Comparison of ENCODE assay signal across 7 cellular contexts in the genomic region with DNA sequence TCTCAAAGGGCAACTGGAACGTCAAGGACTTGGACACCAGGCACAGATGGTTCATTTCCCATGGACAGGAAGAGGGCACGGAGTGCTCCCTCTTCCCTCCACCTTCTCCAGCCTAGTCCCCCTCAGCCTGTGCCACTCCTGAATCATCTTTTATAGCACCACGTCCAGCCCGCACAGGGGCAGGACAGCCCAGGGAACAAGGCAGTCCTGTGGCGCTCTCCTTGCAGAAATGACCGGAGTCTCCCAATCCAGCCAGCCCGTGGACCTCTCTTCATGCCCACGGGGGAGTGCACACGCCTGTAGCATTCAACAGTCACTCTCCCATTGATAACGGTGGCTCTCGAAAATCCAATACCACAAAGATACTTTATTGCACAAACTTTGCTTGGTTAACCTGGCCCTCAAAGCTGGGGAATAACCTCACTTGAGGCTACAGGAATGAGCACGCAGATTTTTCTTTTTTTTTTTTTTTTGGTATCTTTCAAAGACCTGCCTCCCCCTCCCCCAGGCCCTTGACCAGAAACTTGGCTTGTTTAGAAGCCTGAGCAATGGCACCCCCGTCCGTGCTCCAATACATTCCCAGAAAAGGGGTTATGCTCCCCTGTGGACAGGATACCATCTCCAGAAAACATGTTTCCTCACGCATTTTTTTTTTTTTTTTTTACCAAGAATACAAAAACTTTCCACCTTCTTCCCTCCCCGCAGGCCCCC. TPM values are rescaled to one million over a fixed set of nuclear protein-coding genes. Genes with fewer than 3 reads are reported as not detected.
DNase-seq lines count a peak whose midpoint lies in the region; ATAC-seq, FAIRE-seq and TF ChIP-seq lines count a peak whose summit lies in the region.

No MANE protein-coding gene starts in this region.

- no peak overlapping the region for H2AK5ac ChIP-seq in IMR-90 (ENCODE audit: low read depth, low read length)

- no peaks in the 10 kb centered on the region for H3K36me3 ChIP-seq in IMR-90 (ENCODE audit: control insufficient read depth, insufficient read depth, low read length)
- H3K36me3 ChIP-seq in kidney (ENCODE audit: control insufficient read depth in 1 of 2, insufficient read depth in 2 of 2, low read length in 2 of 2) = no peaks in the 10 kb centered on the region

- H3K4me1 ChIP-seq in IMR-90 (ENCODE audit: control insufficient read depth, insufficient read depth, low read length) = 0 out of 2 replicates have a peak, but pooled peaks cover 2% of the 10 kb centered on the region
- peaks cover 0 to 3% of the 10 kb centered on the region in 2 donors for H3K4me1 ChIP-seq in kidney (ENCODE audit: control insufficient read depth in 1 of 2, insufficient read depth in 1 of 2, low read depth in 1 of 2, low read length in 2 of 2)

- H3K23ac ChIP-seq in IMR-90 (ENCODE audit: low read depth, low read length) = no peak overlapping the region

- FAIRE-seq in kidney (lab: Jason Lieb, UNC) = no peak

- H2BK5ac ChIP-seq in IMR-90 (ENCODE audit: low read depth, low read length, poor library complexity, severe bottlenecking) = no peak overlapping the region

- peak overlapping the region; percentile 31 for H3K27ac Mint-ChIP-seq in stimulated activated naive B cell treated with anti-CD40 and anti-IgM and Interleukin-4, amounts not matched to agents 10 μg/mL and 1 μg/mL and 100 μg/mL, for 72 hours

- dilution Hi-C loops in IMR-90 (cut with HindIII; ENCODE audit: low sequenced_read_pairs, unreplicated experiment) = no loop called here

- intact Hi-C loops in IMR-90 (cut with micrococcal nuclease) = no loop called here
- intact Hi-C loops in kidney (cut with DNase I) = no loop called here

- ATAC-seq in IMR-90 (ENCODE audit: low read depth) (no peak), GM21526 (IDR thresholded peaks at IDR 0.05; ENCODE audit: low FRiP score, unreplicated experiment) (no peak)
- no peak for ATAC-seq in stimulated activated naive B cell treated with anti-CD40 and anti-IgM and Interleukin-4, amounts not matched to agents 10 μg/mL and 1 μg/mL and 100 μg/mL, for 72 hours (replicated peaks)

- H3K4me1 Mint-ChIP-seq in stimulated activated naive B cell treated with anti-CD40 and anti-IgM and Interleukin-4, amounts not matched to agents 10 μg/mL and 1 μg/mL and 100 μg/mL, for 72 hours = peaks cover 16 to 26% of the 10 kb centered on the region in 2 donors

- H3K36me3 Mint-ChIP-seq in stimulated activated naive B cell treated with anti-CD40 and anti-IgM and Interleukin-4, amounts not matched to agents 10 μg/mL and 1 μg/mL and 100 μg/mL, for 72 hours = peaks cover 4 to 6% of the 10 kb centered on the region in 2 donors

- no peaks in the 10 kb centered on the region for H3K79me1 ChIP-seq in IMR-90 (ENCODE audit: low read depth in 1 of 2, low read length in 2 of 2)

- peak overlapping the region; percentile 75 to 80 for H3K4me3 Mint-ChIP-seq in stimulated activated naive B cell treated with anti-CD40 and anti-IgM and Interleukin-4, amounts not matched to agents 10 μg/mL and 1 μg/mL and 100 μg/mL, for 72 hours

- H2BK20ac ChIP-seq in IMR-90 (ENCODE audit: low read depth, low read length) = no peak overlapping the region

- H2AK9ac ChIP-seq in IMR-90 (replicated peaks; ENCODE audit: low read depth, low read length, poor library complexity) = no peak overlapping the region

- H3K27ac ChIP-seq in IMR-90 (ENCODE audit: insufficient read depth, low read length) (no peak overlapping the region), kidney (ENCODE audit: low read depth in 2 of 2, low read length in 2 of 2) (peak overlapping the region in 1 of 2 donors; percentile 51)

- peaks cover 32 to 35% of the 10 kb centered on the region in 2 donors for H3K27me3 Mint-ChIP-seq in stimulated activated naive B cell treated with anti-CD40 and anti-IgM and Interleukin-4, amounts not matched to agents 10 μg/mL and 1 μg/mL and 100 μg/mL, for 72 hours

- peak overlapping the region; percentile 64; the same call in 1 of the 2 replicates for H3K4me2 ChIP-seq in IMR-90 (ENCODE audit: low read depth, low read length)

- BruUV-seq in IMR-90 (replicated peaks; lab: Mats Ljungman, UMichigan) = no TSS peak

- H2AFZ ChIP-seq in IMR-90 (replicated peaks; ENCODE audit: low read length, poor library complexity) = peak overlapping the region; percentile 89

- H3K4ac ChIP-seq in IMR-90 (ENCODE audit: low read depth, low read length) = no peak overlapping the region

- POLR2A ChIA-PET in IMR-90 (lab: Charles Lee; ENCODE audit: unreplicated experiment) = no interaction called here

- no peak overlapping the region for H3K18ac ChIP-seq in IMR-90 (ENCODE audit: low read depth, low read length)

- TF ChIP-seq POLR2A in IMR-90 (IDR thresholded peaks at IDR 0.05; ENCODE audit: low read depth, low read length) = no peak

- H3K4me3 ChIP-seq in IMR-90 (ENCODE audit: insufficient read depth, low read depth, low read length) (no peak overlapping the region; the same call in 1 of the 2 replicates), kidney (ENCODE audit: low read length in 2 of 2) (peak overlapping the region; percentile 36)

- H3K14ac ChIP-seq in IMR-90 (replicated peaks; ENCODE audit: low read depth, low read length) = no peak overlapping the region

- in situ Hi-C loops in IMR-90 (cut with MboI; ENCODE audit: low sequenced_read_pairs) (no loop called here), G401 (cut with HindIII; ENCODE audit: low sequenced_read_pairs) (no loop called here)

- H4K8ac ChIP-seq in IMR-90 (ENCODE audit: low read depth in 2 of 2, low read length in 2 of 2) = no peak overlapping the region

- H3K9me3 ChIP-seq in IMR-90 (ENCODE audit: control insufficient read depth, insufficient read depth, low read length) = no peaks in the 10 kb centered on the region
- H3K9me3 ChIP-seq in kidney (ENCODE audit: control insufficient read depth in 1 of 2, low read length in 2 of 2) = no peaks in the 10 kb centered on the region

- no peak overlapping the region for H3K9ac ChIP-seq in IMR-90 (ENCODE audit: low read depth, low read length)
- peak overlapping the region in 1 of 2 donors; percentile 7 for H3K9ac ChIP-seq in kidney (ENCODE audit: low read length in 2 of 2)

- no peak overlapping the region for H2BK15ac ChIP-seq in IMR-90 (ENCODE audit: low read depth, low read length)

- TF ChIP-seq RAD21 in IMR-90 (IDR thresholded peaks at IDR 0.05; ENCODE audit: low read length) = no peak

- WGBS in IMR-90 (ENCODE audit: extremely low coverage in 2 of 2, insufficient read length in 1 of 2), 2 experiments = no CpG with 5 or more reads among the region's 16 CpGs

- no peaks in the 10 kb centered on the region for H4K20me1 ChIP-seq in IMR-90 (ENCODE audit: insufficient read depth, low read length)

- H3K9me1 ChIP-seq in IMR-90 (ENCODE audit: insufficient read depth, low read length) = no peaks in the 10 kb centered on the region; the same call in 1 of the 2 replicates

- CTCF ChIA-PET in IMR-90 (lab: Yijun Ruan, JAX) = no interaction called here

- H2BK120ac ChIP-seq in IMR-90 (ENCODE audit: low read depth, low read length) = no peak overlapping the region

- DNase-seq in IMR-90 (no peak), kidney (no peak), superior temporal gyrus (ENCODE audit: extremely low spot score) (no peak), G401 (ENCODE audit: low spot score) (no peak)
- DNase-seq in activated naive CD4-positive, alpha-beta T cell treated with anti-CD3 and anti-CD28 coated beads, Interleukin-2, amount 50 U/mL, for 16 hours = peak; percentile 23
- no peak for DNase-seq in stimulated activated naive B cell treated with anti-CD40 and anti-IgM and Interleukin-4, amounts not matched to agents 10 μg/mL and 1 μg/mL and 100 μg/mL, for 72 hours

- H4K91ac ChIP-seq in IMR-90 (ENCODE audit: insufficient read depth, low read depth, low read length) = no peak overlapping the region

- TF ChIP-seq CTCF in IMR-90 (conservative IDR thresholded peaks at IDR 0.05; ENCODE audit: low read depth, low read length) (no peak), kidney (IDR thresholded peaks at IDR 0.05; ENCODE audit: borderline replicate concordance, extremely low read depth, insufficient read depth) (no peak)

- H3K27me3 ChIP-seq in IMR-90 (ENCODE audit: control insufficient read depth, insufficient read depth, low read length) = peaks cover 18% of the 10 kb centered on the region

- H3K56ac ChIP-seq in IMR-90 (ENCODE audit: extremely low read depth, insufficient read depth, low read length) = no peak overlapping the region

- H4K5ac ChIP-seq in IMR-90 (ENCODE audit: low read depth, low read length) = no peak overlapping the region

- H3K9me3 Mint-ChIP-seq in stimulated activated naive B cell treated with anti-CD40 and anti-IgM and Interleukin-4, amounts not matched to agents 10 μg/mL and 1 μg/mL and 100 μg/mL, for 72 hours = no peaks in the 10 kb centered on the region

TF ChIP-seq in IMR-90, 13 proteins besides CTCF, POLR2A, EP300 and RAD21 (continues in another document):
- TF ChIP-seq SMC3 (IDR thresholded peaks at IDR 0.05; ENCODE audit: low read depth, low read length) (no peak), MXI1 (IDR thresholded peaks at IDR 0.05; ENCODE audit: borderline replicate concordance, low read depth, low read length) (no peak), CHD1 (IDR thresholded peaks at IDR 0.05; ENCODE audit: low read depth, low read length) (no peak), FOS (IDR thresholded peaks at IDR 0.05; ENCODE audit: low read depth, low read length) (no peak)
- TF ChIP-seq, protein P1, sequence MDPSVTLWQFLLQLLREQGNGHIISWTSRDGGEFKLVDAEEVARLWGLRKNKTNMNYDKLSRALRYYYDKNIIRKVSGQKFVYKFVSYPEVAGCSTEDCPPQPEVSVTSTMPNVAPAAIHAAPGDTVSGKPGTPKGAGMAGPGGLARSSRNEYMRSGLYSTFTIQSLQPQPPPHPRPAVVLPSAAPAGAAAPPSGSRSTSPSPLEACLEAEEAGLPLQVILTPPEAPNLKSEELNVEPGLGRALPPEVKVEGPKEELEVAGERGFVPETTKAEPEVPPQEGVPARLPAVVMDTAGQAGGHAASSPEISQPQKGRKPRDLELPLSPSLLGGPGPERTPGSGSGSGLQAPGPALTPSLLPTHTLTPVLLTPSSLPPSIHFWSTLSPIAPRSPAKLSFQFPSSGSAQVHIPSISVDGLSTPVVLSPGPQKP (IDR thresholded peaks at IDR 0.05; ENCODE audit: borderline replicate concordance, low read depth, low read length) = no peak

RNA-seq across cellular contexts. Expression of a gene that starts 0.7 kb away (rescaled TPM):
- total RNA-seq in IMR-90 (2012; rRNA removed) (under 0.01 TPM in 1 of 2 replicates, not detected in the other), kidney (17.5 TPM)
- polyA plus RNA-seq in IMR-90 (2012; rRNA removed) (0.03 TPM in 2 replicates), kidney (ENCODE audit: insufficient read depth, low read depth, low replicate concordance) (6.1 TPM)
- 0.01 and 0.03 TPM in 2 replicates for polyA plus RNA-seq in IMR-90 (2012; cell fraction: cytosol; rRNA removed)
- 0.05 TPM in 1 of 2 replicates, not detected in the other for polyA plus RNA-seq in IMR-90 (2012; cell fraction: nucleus; rRNA removed; ENCODE audit: low replicate concordance)
- 0.27 and 0.55 TPM in 2 replicates for total RNA-seq in G401 (2014; rRNA removed; shearing (Covaris generic))

Comparison
In these comparisons a context has a peak if more than half of its experiments do, and no peak if none do; other contexts are left out.
1. RNA of a gene that starts 0.7 kb away (total RNA-seq): 17.5 TPM in kidney (single experiment); 0.27 to 0.55 TPM in G401 and under 0.01 TPM in IMR-90; every median in the first group is over 10 times any median in the second.